In genomic region chr2:184577056-184577455, GRCh38 we compare ENCODE assay signal across 5 cellular contexts. TPM values are rescaled to one million over a fixed set of nuclear protein-coding genes. Genes with fewer than 3 reads are reported as not detected.
"Had no signal": no experiment of that assay in that cellular context is flagged by ENCODE, and none has a peak within 500 bp of the region (broad histone marks: within the 10 kb centered on the region; RNA-seq: fewer than 3 reads in every experiment).

No MANE protein-coding gene starts in this region.

- H3K4me1 Mint-ChIP-seq: IgD-negative memory B cell had no signal

- ATAC-seq: HepG2, K562 had no signal

- DNase-seq: IMR-90 had no signal

- H3K4me3 ChIP-seq: K562 had no signal

- H3K27ac Mint-ChIP-seq: IgD-negative memory B cell had no signal

- H3K36me3 Mint-ChIP-seq: IgD-negative memory B cell had no signal

- H3K4me3 Mint-ChIP-seq: IgD-negative memory B cell had no signal

- H3K27me3 Mint-ChIP-seq: IgD-negative memory B cell had no signal

RNA-seq across cellular contexts. Expression of gene ZNF804A, which starts 21.3 kb away (rescaled TPM):
- total RNA-seq: HT-29 had no signal
